In the genomic region with DNA sequence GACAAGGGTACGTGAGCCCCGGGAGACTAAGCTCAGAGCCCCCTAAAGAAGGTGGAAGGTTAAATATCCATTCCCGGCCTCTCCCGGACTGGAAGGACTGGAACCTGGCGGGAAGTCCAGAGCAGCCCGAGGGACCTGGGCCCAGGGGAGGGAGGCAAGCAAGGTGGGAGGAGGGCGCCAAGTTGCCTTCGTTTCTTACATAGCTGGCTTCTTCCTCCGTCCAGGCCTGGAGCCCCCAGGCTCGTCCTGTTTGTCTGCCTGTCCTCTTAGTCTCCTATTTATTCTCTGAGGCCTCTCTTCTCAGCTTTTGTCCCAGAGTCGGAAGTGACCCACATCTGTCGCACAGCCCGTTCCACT, we compare ENCODE assay signal across 8 cellular contexts. TPM values are rescaled to one million over a fixed set of nuclear protein-coding genes. Genes with fewer than 3 reads are reported as not detected.
DNase-seq lines count a peak whose midpoint lies in the region; ATAC-seq, FAIRE-seq and TF ChIP-seq lines count a peak whose summit lies in the region.

No MANE protein-coding gene starts in this region.

- no peaks in the 10 kb centered on the region for H3K27me3 ChIP-seq in suprapubic skin

- peak; percentile 1 for ATAC-seq in HG02870 (IDR thresholded peaks at IDR 0.05; ENCODE audit: unreplicated experiment)
- no peak for ATAC-seq in activated naive CD8-positive, alpha-beta T cell treated with anti-CD3 and anti-CD28 coated beads, Interleukin-2, amount 10 ng/mL, durations not matched to agents 7 days and 5 days (ENCODE audit: low read depth)

- H3K9me3 ChIP-seq in kidney (ENCODE audit: control insufficient read depth in 1 of 2, low read length in 2 of 2) (no peaks in the 10 kb centered on the region), suprapubic skin (no peaks in the 10 kb centered on the region)

- H3K36me3 Mint-ChIP-seq in activated naive CD8-positive, alpha-beta T cell treated with anti-CD3 and anti-CD28 coated beads, Interleukin-2, amount 10 ng/mL, durations not matched to agents 7 days and 5 days: peaks cover 23% of the 10 kb centered on the region

- H3K9me3 Mint-ChIP-seq in activated naive CD8-positive, alpha-beta T cell treated with anti-CD3 and anti-CD28 coated beads, Interleukin-2, amount 10 ng/mL, durations not matched to agents 7 days and 5 days: no peaks in the 10 kb centered on the region

- no peak for FAIRE-seq in kidney (lab: Jason Lieb, UNC)
- no peak for FAIRE-seq in D721Med (lab: Jason Lieb, UNC)

- WGBS in suprapubic skin: 9% methylated on average over 13 of the region's 13 CpGs

- POLR2A ChIA-PET in activated naive CD8-positive, alpha-beta T cell treated with anti-CD3 and anti-CD28 coated beads, Interleukin-2, amount 10 ng/mL, durations not matched to agents 7 days and 5 days (lab: Charles Lee): interaction anchor here (0.6 to 7.5 kb wide), 21 partner anchors 9 to 335 kb away, joined by 3 to 116 read pairs (median 4); a partner anchor contains a TSS

- H3K27ac ChIP-seq in kidney (ENCODE audit: low read depth in 2 of 2, low read length in 2 of 2) (peak overlapping the region; percentile 92 to 95), suprapubic skin (peak overlapping the region; percentile 94)

- intact Hi-C loops in kidney (cut with DNase I): no loop called here
- intact Hi-C loops in posterior vena cava (cut with DNase I): no loop called here

- H3K9ac ChIP-seq in kidney (ENCODE audit: low read length in 2 of 2): peak overlapping the region; percentile 81 to 97

- TF ChIP-seq CTCF in AG09309 (IDR thresholded peaks at IDR 0.05; ENCODE audit: control insufficient read depth, insufficient read depth, low read depth, low read length, missing control alignments): no peak
- TF ChIP-seq CTCF in kidney (IDR thresholded peaks at IDR 0.05; ENCODE audit: borderline replicate concordance, extremely low read depth, insufficient read depth): no peak
- TF ChIP-seq CTCF in suprapubic skin (IDR thresholded peaks at IDR 0.05): no peak
- no peak for TF ChIP-seq CTCF in D721Med (IDR thresholded peaks at IDR 0.05; ENCODE audit: insufficient read depth, missing control alignments)

- peaks cover 5 to 22% of the 10 kb centered on the region in 2 donors for H3K36me3 ChIP-seq in kidney (ENCODE audit: control insufficient read depth in 1 of 2, insufficient read depth in 2 of 2, low read length in 2 of 2)
- peaks cover 18% of the 10 kb centered on the region for H3K36me3 ChIP-seq in suprapubic skin

- peaks cover 4 to 27% of the 10 kb centered on the region in 2 donors for H3K4me1 ChIP-seq in kidney (ENCODE audit: control insufficient read depth in 1 of 2, insufficient read depth in 1 of 2, low read depth in 1 of 2, low read length in 2 of 2)
- H3K4me1 ChIP-seq in suprapubic skin: peaks cover 35% of the 10 kb centered on the region

- TF ChIP-seq EP300 in suprapubic skin (IDR thresholded peaks at IDR 0.05): no peak

- no peak for TF ChIP-seq POLR2A in suprapubic skin (IDR thresholded peaks at IDR 0.05)

- peak overlapping the region; percentile 64 for H3K4me3 ChIP-seq in AG09309 (ENCODE audit: control insufficient read depth, low read depth, low read length)
- peak overlapping the region; percentile 51 to 82 for H3K4me3 ChIP-seq in kidney (ENCODE audit: low read length in 2 of 2)
- H3K4me3 ChIP-seq in suprapubic skin: peak overlapping the region; percentile 97

- no peaks in the 10 kb centered on the region for H3K27me3 Mint-ChIP-seq in activated naive CD8-positive, alpha-beta T cell treated with anti-CD3 and anti-CD28 coated beads, Interleukin-2, amount 10 ng/mL, durations not matched to agents 7 days and 5 days

- peak overlapping the region; percentile 95 for H3K4me3 Mint-ChIP-seq in activated naive CD8-positive, alpha-beta T cell treated with anti-CD3 and anti-CD28 coated beads, Interleukin-2, amount 10 ng/mL, durations not matched to agents 7 days and 5 days

- peak overlapping the region; percentile 97 for H3K27ac Mint-ChIP-seq in activated naive CD8-positive, alpha-beta T cell treated with anti-CD3 and anti-CD28 coated beads, Interleukin-2, amount 10 ng/mL, durations not matched to agents 7 days and 5 days

- peaks cover 29% of the 10 kb centered on the region for H3K4me1 Mint-ChIP-seq in activated naive CD8-positive, alpha-beta T cell treated with anti-CD3 and anti-CD28 coated beads, Interleukin-2, amount 10 ng/mL, durations not matched to agents 7 days and 5 days

- DNase-seq in AG09309 (ENCODE audit: low read depth) (no peak), kidney (peak; percentile 80), suprapubic skin (ENCODE audit: low spot score in 2 of 2) (no peak), NCI-H524 treated with DMSO at 0.1 percent for 48 hours (lab: John Stamatoyannopoulos, UW) (no peak), posterior vena cava (ENCODE audit: low spot score) (no peak), D721Med (ENCODE audit: insufficient read length, low spot score) (no peak)
- no peak for DNase-seq in activated naive CD8-positive, alpha-beta T cell treated with anti-CD3 and anti-CD28 coated beads, Interleukin-2, amount 10 ng/mL, durations not matched to agents 7 days and 5 days

RNA-seq across cellular contexts. Expression of a gene that starts 0.7 kb away (rescaled TPM):
- total RNA-seq in activated naive CD8-positive, alpha-beta T cell treated with anti-CD3 and anti-CD28 coated beads, Interleukin-2, amount 10 ng/mL, durations not matched to agents 7 days and 5 days: 10 to 100 TPM; 47.4 to 50.6 TPM
- 36.1 TPM for total RNA-seq in kidney
- polyA plus RNA-seq in kidney (ENCODE audit: insufficient read depth, low read depth, low replicate concordance): 140 TPM
- total RNA-seq in suprapubic skin: 10 to 100 TPM in 3 of 4 donors, 1 to 10 TPM in 1; 9.2 to 25.1 (median 14.4) TPM
- 10 to 100 TPM; 18.8 to 27.4 TPM for total RNA-seq in posterior vena cava

RNA-seq across cellular contexts. Expression of a gene that starts 19.8 kb away (rescaled TPM):
- total RNA-seq in activated naive CD8-positive, alpha-beta T cell treated with anti-CD3 and anti-CD28 coated beads, Interleukin-2, amount 10 ng/mL, durations not matched to agents 7 days and 5 days: 100 to 1,000 TPM; 100 to 105 TPM
- total RNA-seq in kidney: 81.1 TPM
- 69.4 TPM for polyA plus RNA-seq in kidney (ENCODE audit: insufficient read depth, low read depth, low replicate concordance)
- total RNA-seq in suprapubic skin: 10 to 100 TPM; 64.2 to 71.7 (median 68.3) TPM
- total RNA-seq in posterior vena cava: 10 to 100 TPM; 32.2 to 37.1 TPM

RNA-seq across cellular contexts. Expression of a gene that starts 19.9 kb away (rescaled TPM):
- 1 to 10 TPM; 3.3 to 3.4 TPM for total RNA-seq in activated naive CD8-positive, alpha-beta T cell treated with anti-CD3 and anti-CD28 coated beads, Interleukin-2, amount 10 ng/mL, durations not matched to agents 7 days and 5 days
- total RNA-seq in kidney (4.9 TPM), suprapubic skin (1 to 10 TPM; 2.2 to 2.9 (median 2.3) TPM), posterior vena cava (1 to 10 TPM; 1.1 to 1.4 TPM)
- 5.5 TPM for polyA plus RNA-seq in kidney (ENCODE audit: insufficient read depth, low read depth, low replicate concordance)

RNA-seq across cellular contexts. Expression of a gene that starts 23.5 kb away (rescaled TPM):
- under 1 TPM in 1 of 2 experiments, not detected in 1; 0.14 TPM for total RNA-seq in activated naive CD8-positive, alpha-beta T cell treated with anti-CD3 and anti-CD28 coated beads, Interleukin-2, amount 10 ng/mL, durations not matched to agents 7 days and 5 days
- 0.19 TPM for total RNA-seq in kidney
- polyA plus RNA-seq in kidney (ENCODE audit: insufficient read depth, low read depth, low replicate concordance): 3.4 TPM
- total RNA-seq in suprapubic skin: not detected
- 1 to 10 TPM in 1 of 2 donors, under 1 TPM in 1; 0.32 to 1.3 TPM for total RNA-seq in posterior vena cava

RNA-seq across cellular contexts. Expression of a gene that starts 35.6 kb away (rescaled TPM):
- 1 to 10 TPM; 1.3 to 1.7 TPM for total RNA-seq in activated naive CD8-positive, alpha-beta T cell treated with anti-CD3 and anti-CD28 coated beads, Interleukin-2, amount 10 ng/mL, durations not matched to agents 7 days and 5 days
- 1.3 TPM for total RNA-seq in kidney
- 1.2 TPM for polyA plus RNA-seq in kidney (ENCODE audit: insufficient read depth, low read depth, low replicate concordance)
- 1 to 10 TPM in 3 of 4 donors, not detected in 1; 1.7 to 3.4 (median 2.3) TPM for total RNA-seq in suprapubic skin
- total RNA-seq in posterior vena cava: under 1 TPM in 1 of 2 donors, not detected in 1; 0.38 TPM
